ENCODE assay signal across 7 cellular contexts in genomic region chr10:102673961-102674511, GRCh38. TPM values are rescaled to one million over a fixed set of nuclear protein-coding genes. Genes with fewer than 3 reads are reported as not detected.
DNase-seq lines count a peak whose midpoint lies in the region; ATAC-seq and TF ChIP-seq lines count a peak whose summit lies in the region.

No MANE protein-coding gene starts in this region.

- H3K36me3 Mint-ChIP-seq in activated naive CD4-positive, alpha-beta T cell treated with anti-CD3 and anti-CD28 coated beads, Interleukin-2, amount 10 ng/mL, durations not matched to agents 7 days and 5 days, result no peaks in the 10 kb centered on the region

- no peaks in the 10 kb centered on the region for H3K9me3 Mint-ChIP-seq in activated naive CD4-positive, alpha-beta T cell treated with anti-CD3 and anti-CD28 coated beads, Interleukin-2, amount 10 ng/mL, durations not matched to agents 7 days and 5 days

- no peaks in the 10 kb centered on the region for H3K36me3 ChIP-seq in GM23248 (ENCODE audit: low read depth)

- CTCF ChIA-PET in RWPE1 (lab: Yijun Ruan, JAX), result interaction anchor here (1.1 to 1.8 kb wide), 2 partner anchors 29 to 445 kb away, joined by 3 to 5 read pairs; no protein-coding TSS in a partner anchor
- CTCF ChIA-PET in activated naive CD4-positive, alpha-beta T cell treated with anti-CD3 and anti-CD28 coated beads, Interleukin-2, amount 10 ng/mL, durations not matched to agents 7 days and 5 days (lab: Charles Lee), result interaction anchor here (0.9 to 2.4 kb wide), 12 partner anchors 10 to 170 kb away, joined by 3 to 9 read pairs (median 4); partner anchors contain the start of gene SUFU

- H3K27ac Mint-ChIP-seq in activated naive CD4-positive, alpha-beta T cell treated with anti-CD3 and anti-CD28 coated beads, Interleukin-2, amount 10 ng/mL, durations not matched to agents 7 days and 5 days, result peak overlapping the region; percentile 76

- H3K27ac ChIP-seq in GM23248 (peak overlapping the region; percentile 9; the same call in 1 of the 2 replicates), RWPE1 (peak overlapping the region; percentile 90), temporal lobe (ENCODE audit: low read depth, low read length) (peak overlapping the region; percentile 77)

- H2AFZ ChIP-seq in GM23248, result peak overlapping the region; percentile 94

- no peaks in the 10 kb centered on the region for H3K9me3 ChIP-seq in GM23248 (ENCODE audit: low read depth)

- H3K9ac ChIP-seq in GM23248, result peak overlapping the region; percentile 60

- peak overlapping the region; percentile 92 for H3K4me2 ChIP-seq in GM23248 (ENCODE audit: unreplicated experiment)

- ATAC-seq in HG02571 (IDR thresholded peaks at IDR 0.05; ENCODE audit: unreplicated experiment), result no peak

- peak overlapping the region; percentile 64 for H3K4me3 ChIP-seq in GM23248

- H3K9me2 ChIP-seq in GM23248 (ENCODE audit: insufficient read depth), result no peaks in the 10 kb centered on the region

- no peaks in the 10 kb centered on the region for H3K27me3 ChIP-seq in GM23248 (replicated peaks; ENCODE audit: insufficient read depth)

- H3K4me3 Mint-ChIP-seq in activated naive CD4-positive, alpha-beta T cell treated with anti-CD3 and anti-CD28 coated beads, Interleukin-2, amount 10 ng/mL, durations not matched to agents 7 days and 5 days, result peak overlapping the region; percentile 73

- H3K27me3 Mint-ChIP-seq in activated naive CD4-positive, alpha-beta T cell treated with anti-CD3 and anti-CD28 coated beads, Interleukin-2, amount 10 ng/mL, durations not matched to agents 7 days and 5 days, result no peaks in the 10 kb centered on the region

- H4K20me1 ChIP-seq in GM23248 (ENCODE audit: insufficient read depth), result no peaks in the 10 kb centered on the region

- peaks cover 41% of the 10 kb centered on the region for H3K4me1 ChIP-seq in GM23248 (ENCODE audit: insufficient read depth)

- H3F3A ChIP-seq in GM23248 (ENCODE audit: insufficient read depth), result 0 out of 2 replicates have a peak, but pooled peaks cover 5% of the 10 kb centered on the region

- POLR2A ChIA-PET in RWPE1 (lab: Yijun Ruan, JAX; ENCODE audit: low non-redundant PET), result interaction anchor here (1.7 kb wide), 1 partner anchor 28 kb away, joined by 4 read pairs; no protein-coding TSS in a partner anchor

- no peak for TF ChIP-seq CTCF in RWPE1 (conservative IDR thresholded peaks at IDR 0.05; ENCODE audit: low read depth)

- H3K79me2 ChIP-seq in GM23248 (ENCODE audit: insufficient read depth), result no peaks in the 10 kb centered on the region

- H3K4me1 Mint-ChIP-seq in activated naive CD4-positive, alpha-beta T cell treated with anti-CD3 and anti-CD28 coated beads, Interleukin-2, amount 10 ng/mL, durations not matched to agents 7 days and 5 days, result peaks cover 52% of the 10 kb centered on the region

- 7 to 9% methylated on average over 16 to 18 of the region's 18 CpGs for WGBS in GM23248 (ENCODE audit: low coverage in 1 of 2, low lambda C conversion rate in 2 of 2, missing lambda C conversion rate in 2 of 2), 2 experiments

- in situ Hi-C loops in GM23248 (cut with MboI), result no loop called here

- peak; percentile 74 for DNase-seq in GM23248
- DNase-seq in RWPE1 (ENCODE audit: low spot score), result peak; percentile 89
- peak; percentile 90 for DNase-seq in activated naive CD4-positive, alpha-beta T cell treated with anti-CD3 and anti-CD28 coated beads, Interleukin-2, amount 10 ng/mL, durations not matched to agents 7 days and 5 days
- DNase-seq in globus pallidus (ENCODE audit: low spot score), result peak; percentile 63
- DNase-seq in nucleus accumbens (lab: John Stamatoyannopoulos, UW), result peak in 44 of 56 donors; percentile 33 to 82 (median 58)

RNA-seq across cellular contexts. Expression of gene TRIM8, which starts 29.8 kb away (rescaled TPM):
- total RNA-seq in GM23248 (2014; rRNA removed; shearing (Covaris generic)), result 108 and 114 TPM in 2 replicates
- polyA plus RNA-seq in GM23248 (2016; fragmentation: Nextera tagmentation; extraction: Ambion mirVana), result 35.6 and 37.5 TPM in 2 replicates
- total RNA-seq in temporal lobe, result 27.0 TPM

RNA-seq across cellular contexts. Expression of gene ARL3, which starts 40.2 kb away (rescaled TPM):
- 3.8 and 5.9 TPM in 2 replicates for total RNA-seq in GM23248 (2014; rRNA removed; shearing (Covaris generic))
- 22.7 and 24.1 TPM in 2 replicates for polyA plus RNA-seq in GM23248 (2016; fragmentation: Nextera tagmentation; extraction: Ambion mirVana)
- total RNA-seq in temporal lobe, result 32.5 TPM

RNA-seq across cellular contexts. Expression of gene SFXN2, which starts 40.4 kb away (rescaled TPM):
- 0.51 and 1.1 TPM in 2 replicates for total RNA-seq in GM23248 (2014; rRNA removed; shearing (Covaris generic))
- 1.7 and 1.9 TPM in 2 replicates for polyA plus RNA-seq in GM23248 (2016; fragmentation: Nextera tagmentation; extraction: Ambion mirVana)
- 3.4 TPM for total RNA-seq in temporal lobe

Comparison
In these comparisons a context has a peak if more than half of its experiments do, and no peak if none do; other contexts are left out.
1. H3K27ac ChIP-seq: peak in every context shown above with its lines; median percentile 90 in RWPE1; 77 in temporal lobe; 9 in GM23248.